ENCODE assay signal across 8 cellular contexts in genomic region chr16:89949121-89949742, GRCh38. TPM values are rescaled to one million over a fixed set of nuclear protein-coding genes. Genes with fewer than 3 reads are reported as not detected.
DNase-seq lines count a peak whose midpoint lies in the region; ATAC-seq and TF ChIP-seq lines count a peak whose summit lies in the region.

No MANE protein-coding gene starts in this region.

- peaks cover 79% of the 10 kb centered on the region for H3K4me1 Mint-ChIP-seq in activated B cell treated with CpG ODN at 0.5 μM for 24 hours

- no peaks in the 10 kb centered on the region; the same call in 1 of the 2 replicates for H3K36me3 ChIP-seq in HAP-1 (replicated peaks)

- H3K9me3 ChIP-seq in HAP-1 (no peaks in the 10 kb centered on the region), right cardiac atrium (ENCODE audit: control insufficient read depth, low read length) (no peaks in the 10 kb centered on the region)

- no peak for TF ChIP-seq CTCF in activated B cell treated with CpG ODN at 0.5 μM for 24 hours (IDR thresholded peaks at IDR 0.05)

- CTCF ChIA-PET in activated B cell treated with CpG ODN at 0.5 μM for 24 hours (lab: Charles Lee): interaction anchor here (0.6 kb wide), 1 partner anchor 68 kb away, joined by 3 read pairs; no protein-coding TSS in a partner anchor

- H3K4me1 ChIP-seq in HAP-1 (peaks cover 3% of the 10 kb centered on the region; the same call in 1 of the 2 replicates), right cardiac atrium (ENCODE audit: control insufficient read depth, insufficient read depth, low read length) (peaks cover 2% of the 10 kb centered on the region)

- H3K27me3 Mint-ChIP-seq in activated B cell treated with CpG ODN at 0.5 μM for 24 hours: peaks cover 5% of the 10 kb centered on the region

- WGBS in right cardiac atrium: 18% methylated on average over 55 of the region's 55 CpGs

- intact Hi-C loops in activated B cell treated with CpG ODN at 0.5 μM for 24 hours (cut with micrococcal nuclease) (loop anchor here (5.0 kb wide), 1 partner anchor 58 kb away; no protein-coding TSS in a partner anchor), right cardiac atrium (cut with DNase I) (no loop called here)

- in situ Hi-C loops in HAP-1 (cut with MboI; ENCODE audit: low sequenced_read_pairs): no loop called here

- ATAC-seq in activated B cell treated with CpG ODN at 0.5 μM for 24 hours (ENCODE audit: low read depth): no peak
- peak in 1 of 2 donors; percentile 4 for ATAC-seq in right cardiac atrium
- ATAC-seq in HG02981 (IDR thresholded peaks at IDR 0.05; ENCODE audit: unreplicated experiment): no peak
- no peak for ATAC-seq in HG03280 (IDR thresholded peaks at IDR 0.05; ENCODE audit: unreplicated experiment)
- ATAC-seq in HG03469 (IDR thresholded peaks at IDR 0.05; ENCODE audit: unreplicated experiment): no peak

- peak overlapping the region; percentile 70 for H3K27ac Mint-ChIP-seq in activated B cell treated with CpG ODN at 0.5 μM for 24 hours

- no peaks in the 10 kb centered on the region for H3K27me3 ChIP-seq in HAP-1 (ENCODE audit: low read depth)
- H3K27me3 ChIP-seq in right cardiac atrium (ENCODE audit: control insufficient read depth, insufficient read depth): no peaks in the 10 kb centered on the region

- H3K4me3 Mint-ChIP-seq in activated B cell treated with CpG ODN at 0.5 μM for 24 hours: peak overlapping the region; percentile 81

- POLR2A ChIA-PET in activated B cell treated with CpG ODN at 0.5 μM for 24 hours (lab: Charles Lee): interaction anchor here (0.6 to 3.4 kb wide), 3 partner anchors 76 to 1094 kb away, joined by 3 to 21 read pairs (median 4); partner anchors contain the start of gene TCF25

- peak overlapping the region; percentile 57 for H3K4me3 ChIP-seq in HAP-1
- H3K4me3 ChIP-seq in right cardiac atrium (ENCODE audit: low read length): peak overlapping the region; percentile 61
- peak overlapping the region; percentile 36 to 64 (median 50) for H3K4me3 ChIP-seq in skin epidermis

- H3K9me3 Mint-ChIP-seq in activated B cell treated with CpG ODN at 0.5 μM for 24 hours: no peaks in the 10 kb centered on the region

- H3K27ac ChIP-seq in right cardiac atrium (ENCODE audit: low read length): no peak overlapping the region
- H3K27ac ChIP-seq in skin epidermis: peak overlapping the region in 10 of 21 experiments; percentile 3 to 81 (median 71)

- H3K36me3 Mint-ChIP-seq in activated B cell treated with CpG ODN at 0.5 μM for 24 hours (ENCODE audit: low read depth): peaks cover 2% of the 10 kb centered on the region

- DNase-seq in HAP-1 (ENCODE audit: low spot score in 2 of 2): no peak
- no peak for DNase-seq in activated B cell treated with CpG ODN at 0.5 μM for 24 hours
- no peak for DNase-seq in right cardiac atrium
- DNase-seq in NCI-H510A (lab: John Stamatoyannopoulos, UW): no peak

RNA-seq across cellular contexts. Expression of gene DEF8, which starts 0.7 kb away (rescaled TPM):
- total RNA-seq in activated B cell treated with CpG ODN at 0.5 μM for 24 hours (45.2 and 51.5 TPM in 2 replicates), right cardiac atrium (10 to 100 TPM; 41.4 to 60.0 (median 47.4) TPM)
- polyA plus RNA-seq in right cardiac atrium: 65.4 TPM

RNA-seq across cellular contexts. Expression of gene TUBB3, which starts 26.1 kb away (rescaled TPM):
- total RNA-seq in activated B cell treated with CpG ODN at 0.5 μM for 24 hours: 0.33 and 0.42 TPM in 2 replicates
- 1 to 10 TPM; 1.1 to 6.6 (median 1.9) TPM for total RNA-seq in right cardiac atrium
- 2.1 TPM for polyA plus RNA-seq in right cardiac atrium

RNA-seq across cellular contexts. Expression of gene MC1R, which starts 30.6 kb away (rescaled TPM):
- 4.8 and 6.8 TPM in 2 replicates for total RNA-seq in activated B cell treated with CpG ODN at 0.5 μM for 24 hours
- 1 to 10 TPM; 1.3 to 2.6 (median 1.7) TPM for total RNA-seq in right cardiac atrium
- 1.5 TPM for polyA plus RNA-seq in right cardiac atrium
